ENCODE assay signal across 8 cellular contexts in the genomic region with DNA sequence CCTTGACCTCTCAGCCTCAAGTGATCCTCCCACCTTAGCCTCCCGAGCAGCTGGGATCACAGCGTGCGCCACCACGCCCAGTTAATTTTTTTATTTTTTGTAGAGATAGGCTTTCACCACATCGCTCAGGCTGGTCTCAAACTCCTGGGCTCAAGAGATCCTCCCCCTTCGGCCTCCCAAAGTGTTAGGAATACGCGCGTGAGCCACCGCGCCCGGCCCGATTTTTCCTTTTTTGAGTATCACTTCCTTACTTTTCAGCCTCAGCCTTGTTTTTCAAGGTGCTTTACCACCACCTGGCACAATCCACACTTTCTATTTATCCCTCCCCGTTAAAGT. TPM values are rescaled to one million over a fixed set of nuclear protein-coding genes. Genes with fewer than 3 reads are reported as not detected.
DNase-seq lines count a peak whose midpoint lies in the region; ATAC-seq and TF ChIP-seq lines count a peak whose summit lies in the region.

No MANE protein-coding gene starts in this region.

- no peaks in the 10 kb centered on the region for H3K9me3 ChIP-seq in CD8-positive, alpha-beta memory T cell (ENCODE audit: low read length)
- H3K9me3 ChIP-seq in NT2/D1 (ENCODE audit: insufficient read depth, low read length) = no peaks in the 10 kb centered on the region
- H3K9me3 ChIP-seq in osteoblast (ENCODE audit: low read depth, low read length) = no peaks in the 10 kb centered on the region

- H3K9me3 Mint-ChIP-seq in CD8-positive, alpha-beta memory T cell = no peaks in the 10 kb centered on the region
- no peaks in the 10 kb centered on the region for H3K9me3 Mint-ChIP-seq in endothelial cell (ENCODE audit: unreplicated experiment)

- H3K4me2 ChIP-seq in osteoblast (ENCODE audit: insufficient read depth, low read length) = peak overlapping the region; percentile 94

- no peaks in the 10 kb centered on the region for H3K79me2 ChIP-seq in osteoblast (ENCODE audit: insufficient read depth, low read length)

- H3K36me3 Mint-ChIP-seq in CD8-positive, alpha-beta memory T cell = peaks cover 3 to 11% (median 6%) of the 10 kb centered on the region in 3 donors
- no peaks in the 10 kb centered on the region for H3K36me3 Mint-ChIP-seq in endothelial cell (ENCODE audit: low read depth, unreplicated experiment)

- H3K9ac ChIP-seq in NT2/D1 (ENCODE audit: insufficient read length, low read depth) = peak overlapping the region; percentile 70

- peaks cover 17% of the 10 kb centered on the region for H3K4me1 ChIP-seq in CD8-positive, alpha-beta memory T cell (ENCODE audit: insufficient read depth, low read length)
- H3K4me1 ChIP-seq in NT2/D1 (ENCODE audit: insufficient read depth, insufficient read length) (peaks cover 3% of the 10 kb centered on the region), osteoblast (ENCODE audit: insufficient read depth, low read length) (peaks cover 7% of the 10 kb centered on the region)

- H3K4me3 ChIP-seq in CD8-positive, alpha-beta memory T cell (ENCODE audit: low read length) = peak overlapping the region; percentile 79
- H3K4me3 ChIP-seq in NT2/D1 (ENCODE audit: insufficient read length, low read depth) (peak overlapping the region; percentile 75), osteoblast (ENCODE audit: insufficient read depth, low read length) (peak overlapping the region; percentile 78)

- POLR2A ChIA-PET in CD8-positive, alpha-beta memory T cell (lab: Charles Lee) = no interaction called here

- H3K4me3 Mint-ChIP-seq in CD8-positive, alpha-beta memory T cell = peak overlapping the region; percentile 81 to 97 (median 88)
- H3K4me3 Mint-ChIP-seq in endothelial cell (ENCODE audit: unreplicated experiment) = peak overlapping the region; percentile 85

- TF ChIP-seq CTCF in endothelial cell (IDR thresholded peaks at IDR 0.05; ENCODE audit: unreplicated experiment) (no peak), osteoblast (IDR thresholded peaks at IDR 0.05; ENCODE audit: extremely low read depth, low read depth, low read length) (no peak)

- peaks cover 31 to 40% (median 36%) of the 10 kb centered on the region in 3 donors for H3K4me1 Mint-ChIP-seq in CD8-positive, alpha-beta memory T cell
- H3K4me1 Mint-ChIP-seq in endothelial cell (ENCODE audit: unreplicated experiment) = peaks cover 6% of the 10 kb centered on the region

- H3K27ac ChIP-seq in CD8-positive, alpha-beta memory T cell (ENCODE audit: low read depth, low read length) = no peak overlapping the region
- H3K27ac ChIP-seq in osteoblast (ENCODE audit: low read depth, low read length) = no peak overlapping the region

- no peaks in the 10 kb centered on the region for H3K27me3 Mint-ChIP-seq in CD8-positive, alpha-beta memory T cell
- peaks cover 6% of the 10 kb centered on the region for H3K27me3 Mint-ChIP-seq in endothelial cell (ENCODE audit: unreplicated experiment)

- in situ Hi-C loops in G401 (cut with HindIII; ENCODE audit: low sequenced_read_pairs) = no loop called here

- peak overlapping the region in 5 of 8 donors; percentile 32 to 83 (median 57) for H3K27ac Mint-ChIP-seq in CD8-positive, alpha-beta memory T cell
- H3K27ac Mint-ChIP-seq in endothelial cell (ENCODE audit: unreplicated experiment) = no peak overlapping the region

- H3K27me3 ChIP-seq in CD8-positive, alpha-beta memory T cell (ENCODE audit: insufficient read depth, low read length, poor library complexity, severe bottlenecking) = no peaks in the 10 kb centered on the region
- peaks cover 51% of the 10 kb centered on the region for H3K27me3 ChIP-seq in NT2/D1 (ENCODE audit: insufficient read depth, insufficient read length)
- H3K27me3 ChIP-seq in osteoblast (ENCODE audit: insufficient read depth, low read length) = peaks cover 18% of the 10 kb centered on the region

- DNase-seq in CD8-positive, alpha-beta memory T cell = no peak
- no peak for DNase-seq in NT2/D1 (ENCODE audit: low read depth, low spot score)
- no peak for DNase-seq in endothelial cell (ENCODE audit: low spot score)
- no peak for DNase-seq in osteoblast (ENCODE audit: insufficient read length, low spot score, missing footprints)
- no peak for DNase-seq in activated CD8-positive, alpha-beta memory T cell treated with anti-CD3 and anti-CD28 coated beads, Interleukin-2, amount 50 U/mL, for 4 hours
- DNase-seq in G401 (ENCODE audit: low spot score) = no peak

- H4K20me1 ChIP-seq in osteoblast (ENCODE audit: insufficient read depth, low read length) = no peaks in the 10 kb centered on the region

- CTCF ChIA-PET in CD8-positive, alpha-beta memory T cell (lab: Charles Lee) = interaction anchor here (1.1 to 1.4 kb wide), 3 partner anchors 10 to 333 kb away, joined by 3 to 4 read pairs (median 3); no protein-coding TSS in a partner anchor

- H3K36me3 ChIP-seq in CD8-positive, alpha-beta memory T cell (ENCODE audit: insufficient read depth, low read length) = no peaks in the 10 kb centered on the region
- H3K36me3 ChIP-seq in NT2/D1 (ENCODE audit: insufficient read depth, insufficient read length, low read length) (no peaks in the 10 kb centered on the region), osteoblast (ENCODE audit: insufficient read depth, low read length) (no peaks in the 10 kb centered on the region)

- ATAC-seq in HG02642 (IDR thresholded peaks at IDR 0.05; ENCODE audit: poor library complexity, unreplicated experiment) (no peak), HG03469 (IDR thresholded peaks at IDR 0.05; ENCODE audit: unreplicated experiment) (no peak)

- H2AFZ ChIP-seq in osteoblast (ENCODE audit: low read length) = peak overlapping the region; percentile 87

RNA-seq across cellular contexts. Expression of a gene that starts 0.8 kb away (rescaled TPM):
- 10 to 100 TPM; 29.2 to 30.0 TPM for total RNA-seq in CD8-positive, alpha-beta memory T cell
- 16.7 TPM for polyA plus RNA-seq in CD8-positive, alpha-beta memory T cell
- total RNA-seq in endothelial cell (ENCODE audit: unreplicated experiment) = not detected
- 0.29 and 0.36 TPM in 2 replicates for total RNA-seq in osteoblast
- 0.07 TPM in 1 of 2 replicates, not detected in the other for total RNA-seq in G401 (2014; rRNA removed; shearing (Covaris generic))

RNA-seq across cellular contexts. Expression of a gene that starts 54.2 kb away (rescaled TPM):
- total RNA-seq in CD8-positive, alpha-beta memory T cell = 100 to 1,000 TPM; 265 TPM
- polyA plus RNA-seq in CD8-positive, alpha-beta memory T cell = 390 TPM
- total RNA-seq in endothelial cell (ENCODE audit: unreplicated experiment) = 113 TPM
- total RNA-seq in osteoblast = 67.5 and 78.9 TPM in 2 replicates
- 100 and 214 TPM in 2 replicates for total RNA-seq in G401 (2014; rRNA removed; shearing (Covaris generic))

Comparison
In these comparisons a context has a peak if more than half of its experiments do, and no peak if none do; other contexts are left out.
1. RNA of a gene that starts 0.8 kb away (total RNA-seq): 29.2 to 30.0 TPM in CD8-positive, alpha-beta memory T cell; 0.29 to 0.36 TPM in osteoblast, not detected in endothelial cell (single experiment) and 0.07 TPM in G401; every median in the first group is over 10 times any median in the second.
2. Peak in every context shown above with its lines, with median percentiles within 50 percentile points of each other: H3K4me3 ChIP-seq.